In the genomic region with DNA sequence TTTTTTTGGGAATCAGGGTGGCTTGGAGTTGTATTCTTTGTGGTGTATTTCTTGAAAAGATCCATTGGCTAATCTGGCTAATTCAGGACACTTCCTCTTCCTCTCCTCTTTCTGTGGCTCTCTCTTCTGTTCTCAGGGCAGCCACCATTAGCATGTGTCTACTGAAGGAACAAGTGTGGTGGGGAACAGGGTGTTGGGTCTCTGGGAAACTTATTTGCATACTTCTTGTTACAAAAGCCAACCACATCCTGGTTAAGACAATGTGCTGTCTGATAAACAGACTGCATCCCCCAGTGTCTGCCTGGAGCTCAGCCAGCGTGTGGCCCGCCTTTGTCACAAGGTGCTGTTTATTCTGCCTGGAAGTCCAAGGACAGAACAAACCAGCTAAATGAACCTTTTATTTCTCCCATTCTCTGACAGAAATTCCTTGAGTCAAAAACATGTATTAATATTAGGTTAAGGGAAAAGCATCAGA, we compare ENCODE assay signal across 1 cellular context.
TF ChIP-seq lines count a peak whose summit lies in the region.

No MANE protein-coding gene starts in this region.

TF ChIP-seq in K562, 482 proteins besides CTCF, POLR2A, EP300 and RAD21 (continued from another document and continues in another):
- TF ChIP-seq SREBF2 (CRISPR knock-in tag; IDR thresholded peaks at IDR 0.05) (no peak), ZBTB7A (IDR thresholded peaks at IDR 0.05; ENCODE audit: borderline replicate concordance, control insufficient read depth, low read depth, low read length) (no peak; the same call in 1 of the 2 replicates), ETV6 (IDR thresholded peaks at IDR 0.05; ENCODE audit: borderline replicate concordance in 1 of 2, low read depth in 2 of 2, low read length in 1 of 2) (peak in 1 of 2 experiments; percentile 55; a peak in 1 of 4 replicates), ETV6 (CRISPR knock-in tag; IDR thresholded peaks at IDR 0.05; ENCODE audit: borderline replicate concordance) (no peak), ZNF12 (CRISPR knock-in tag; IDR thresholded peaks at IDR 0.05) (no peak), MCM3 (IDR thresholded peaks at IDR 0.05) (no peak), RBM17 (IDR thresholded peaks at IDR 0.05; ENCODE audit: borderline replicate concordance, low read depth, low read length) (no peak), MEF2D (tag; conservative IDR thresholded peaks at IDR 0.05; ENCODE audit: low read depth) (0 out of 2 replicates have a peak, but pooled peaks have one; percentile 31), FIP1L1 (IDR thresholded peaks at IDR 0.05; ENCODE audit: low read depth, low read length, poor library complexity, severe bottlenecking) (no peak), PCBP2 (IDR thresholded peaks at IDR 0.05; ENCODE audit: low read depth, low read length, poor library complexity, severe bottlenecking) (no peak), NR2C1 (IDR thresholded peaks at IDR 0.05) (no peak), NR2C1 (tag; IDR thresholded peaks at IDR 0.05) (no peak), BDP1 (IDR thresholded peaks at IDR 0.05; ENCODE audit: insufficient read depth, insufficient read length) (no peak), SRSF1 (IDR thresholded peaks at IDR 0.05; ENCODE audit: low read depth, low read length) (no peak), ZNF354B (CRISPR knock-in tag; IDR thresholded peaks at IDR 0.05) (no peak), HMGN3 (IDR thresholded peaks at IDR 0.05; ENCODE audit: borderline replicate concordance, extremely low read depth, insufficient read length, low read depth, low read length) (no peak), LARP7 (IDR thresholded peaks at IDR 0.05) (no peak), NCOR1 (IDR thresholded peaks at IDR 0.05) (peak; percentile 86), NFXL1 (CRISPR knock-in tag; IDR thresholded peaks at IDR 0.05) (no peak), TAF7 (tag; IDR thresholded peaks at IDR 0.05) (no peak), FOXJ3 (CRISPR knock-in tag; IDR thresholded peaks at IDR 0.05) (no peak), ZKSCAN3 (CRISPR knock-in tag; IDR thresholded peaks at IDR 0.05) (no peak), EGR1 (conservative IDR thresholded peaks at IDR 0.05) (no peak), HNRNPL (IDR thresholded peaks at IDR 0.05; ENCODE audit: low read depth, low read length) (no peak), PRPF4 (IDR thresholded peaks at IDR 0.05; ENCODE audit: insufficient read depth, low read depth, low read length, poor library complexity, severe bottlenecking) (no peak), XRCC3 (IDR thresholded peaks at IDR 0.05) (no peak), ZNF253 (CRISPR knock-in tag; conservative IDR thresholded peaks at IDR 0.05) (no peak), ZZZ3 (IDR thresholded peaks at IDR 0.05) (no peak), ZNF140 (CRISPR knock-in tag; IDR thresholded peaks at IDR 0.05) (no peak), RBM15 (IDR thresholded peaks at IDR 0.05; ENCODE audit: insufficient read depth, low read length) (no peak), TRIM24 (IDR thresholded peaks at IDR 0.05) (peak; percentile 55 to 79; a peak in 3 of 4 replicates), SMAD2 (IDR thresholded peaks at IDR 0.05; ENCODE audit: low read depth, low read length) (no peak), FOXP1 (CRISPR knock-in tag; IDR thresholded peaks at IDR 0.05) (no peak), PPARD (CRISPR knock-in tag; IDR thresholded peaks at IDR 0.05) (no peak), PHB2 (IDR thresholded peaks at IDR 0.05; ENCODE audit: low read depth) (no peak), GTF2E2 (tag; IDR thresholded peaks at IDR 0.05) (0 out of 2 replicates have a peak, but pooled peaks have one; percentile 13), FUS (optimal IDR thresholded peaks at IDR 0.05; ENCODE audit: low read depth, low read length) (no peak)
- TF ChIP-seq, protein P1, sequence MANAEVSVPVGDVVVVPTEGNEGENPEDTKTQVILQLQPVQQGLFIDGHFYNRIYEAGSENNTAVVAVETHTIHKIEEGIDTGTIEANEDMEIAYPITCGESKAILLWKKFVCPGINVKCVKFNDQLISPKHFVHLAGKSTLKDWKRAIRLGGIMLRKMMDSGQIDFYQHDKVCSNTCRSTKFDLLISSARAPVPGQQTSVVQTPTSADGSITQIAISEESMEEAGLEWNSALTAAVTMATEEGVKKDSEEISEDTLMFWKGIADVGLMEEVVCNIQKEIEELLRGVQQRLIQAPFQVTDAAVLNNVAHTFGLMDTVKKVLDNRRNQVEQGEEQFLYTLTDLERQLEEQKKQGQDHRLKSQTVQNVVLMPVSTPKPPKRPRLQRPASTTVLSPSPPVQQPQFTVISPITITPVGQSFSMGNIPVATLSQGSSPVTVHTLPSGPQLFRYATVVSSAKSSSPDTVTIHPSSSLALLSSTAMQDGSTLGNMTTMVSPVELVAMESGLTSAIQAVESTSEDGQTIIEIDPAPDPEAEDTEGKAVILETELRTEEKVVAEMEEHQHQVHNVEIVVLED (CRISPR knock-in tag; IDR thresholded peaks at IDR 0.05), result no peak
- TF ChIP-seq, protein P2, sequence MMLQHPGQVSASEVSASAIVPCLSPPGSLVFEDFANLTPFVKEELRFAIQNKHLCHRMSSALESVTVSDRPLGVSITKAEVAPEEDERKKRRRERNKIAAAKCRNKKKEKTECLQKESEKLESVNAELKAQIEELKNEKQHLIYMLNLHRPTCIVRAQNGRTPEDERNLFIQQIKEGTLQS (IDR thresholded peaks at IDR 0.05), result no peak
- TF ChIP-seq, protein P2 (CRISPR knock-in tag; conservative IDR thresholded peaks at IDR 0.05), result no peak; the same call in 1 of the 2 replicates
- TF ChIP-seq, protein P3, sequence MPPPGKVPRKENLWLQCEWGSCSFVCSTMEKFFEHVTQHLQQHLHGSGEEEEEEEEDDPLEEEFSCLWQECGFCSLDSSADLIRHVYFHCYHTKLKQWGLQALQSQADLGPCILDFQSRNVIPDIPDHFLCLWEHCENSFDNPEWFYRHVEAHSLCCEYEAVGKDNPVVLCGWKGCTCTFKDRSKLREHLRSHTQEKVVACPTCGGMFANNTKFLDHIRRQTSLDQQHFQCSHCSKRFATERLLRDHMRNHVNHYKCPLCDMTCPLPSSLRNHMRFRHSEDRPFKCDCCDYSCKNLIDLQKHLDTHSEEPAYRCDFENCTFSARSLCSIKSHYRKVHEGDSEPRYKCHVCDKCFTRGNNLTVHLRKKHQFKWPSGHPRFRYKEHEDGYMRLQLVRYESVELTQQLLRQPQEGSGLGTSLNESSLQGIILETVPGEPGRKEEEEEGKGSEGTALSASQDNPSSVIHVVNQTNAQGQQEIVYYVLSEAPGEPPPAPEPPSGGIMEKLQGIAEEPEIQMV (tag; conservative IDR thresholded peaks at IDR 0.05; ENCODE audit: low read depth), result no peak
- TF ChIP-seq, protein P4, sequence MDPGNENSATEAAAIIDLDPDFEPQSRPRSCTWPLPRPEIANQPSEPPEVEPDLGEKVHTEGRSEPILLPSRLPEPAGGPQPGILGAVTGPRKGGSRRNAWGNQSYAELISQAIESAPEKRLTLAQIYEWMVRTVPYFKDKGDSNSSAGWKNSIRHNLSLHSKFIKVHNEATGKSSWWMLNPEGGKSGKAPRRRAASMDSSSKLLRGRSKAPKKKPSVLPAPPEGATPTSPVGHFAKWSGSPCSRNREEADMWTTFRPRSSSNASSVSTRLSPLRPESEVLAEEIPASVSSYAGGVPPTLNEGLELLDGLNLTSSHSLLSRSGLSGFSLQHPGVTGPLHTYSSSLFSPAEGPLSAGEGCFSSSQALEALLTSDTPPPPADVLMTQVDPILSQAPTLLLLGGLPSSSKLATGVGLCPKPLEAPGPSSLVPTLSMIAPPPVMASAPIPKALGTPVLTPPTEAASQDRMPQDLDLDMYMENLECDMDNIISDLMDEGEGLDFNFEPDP (CRISPR knock-in tag; IDR thresholded peaks at IDR 0.05), result no peak
- TF ChIP-seq, protein P5, sequence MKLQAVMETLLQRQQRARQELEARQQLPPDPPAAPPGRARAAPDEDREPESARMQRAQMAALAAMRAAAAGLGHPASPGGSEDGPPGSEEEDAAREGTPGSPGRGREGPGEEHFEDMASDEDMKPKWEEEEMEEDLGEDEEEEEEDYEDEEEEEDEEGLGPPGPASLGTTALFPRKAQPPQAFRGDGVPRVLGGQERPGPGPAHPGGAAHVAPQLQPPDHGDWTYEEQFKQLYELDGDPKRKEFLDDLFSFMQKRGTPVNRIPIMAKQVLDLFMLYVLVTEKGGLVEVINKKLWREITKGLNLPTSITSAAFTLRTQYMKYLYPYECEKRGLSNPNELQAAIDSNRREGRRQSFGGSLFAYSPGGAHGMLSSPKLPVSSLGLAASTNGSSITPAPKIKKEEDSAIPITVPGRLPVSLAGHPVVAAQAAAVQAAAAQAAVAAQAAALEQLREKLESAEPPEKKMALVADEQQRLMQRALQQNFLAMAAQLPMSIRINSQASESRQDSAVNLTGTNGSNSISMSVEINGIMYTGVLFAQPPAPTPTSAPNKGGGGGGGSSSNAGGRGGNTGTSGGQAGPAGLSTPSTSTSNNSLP (IDR thresholded peaks at IDR 0.05; ENCODE audit: borderline replicate concordance, low read depth, low read length), result no peak
- TF ChIP-seq, protein P6, sequence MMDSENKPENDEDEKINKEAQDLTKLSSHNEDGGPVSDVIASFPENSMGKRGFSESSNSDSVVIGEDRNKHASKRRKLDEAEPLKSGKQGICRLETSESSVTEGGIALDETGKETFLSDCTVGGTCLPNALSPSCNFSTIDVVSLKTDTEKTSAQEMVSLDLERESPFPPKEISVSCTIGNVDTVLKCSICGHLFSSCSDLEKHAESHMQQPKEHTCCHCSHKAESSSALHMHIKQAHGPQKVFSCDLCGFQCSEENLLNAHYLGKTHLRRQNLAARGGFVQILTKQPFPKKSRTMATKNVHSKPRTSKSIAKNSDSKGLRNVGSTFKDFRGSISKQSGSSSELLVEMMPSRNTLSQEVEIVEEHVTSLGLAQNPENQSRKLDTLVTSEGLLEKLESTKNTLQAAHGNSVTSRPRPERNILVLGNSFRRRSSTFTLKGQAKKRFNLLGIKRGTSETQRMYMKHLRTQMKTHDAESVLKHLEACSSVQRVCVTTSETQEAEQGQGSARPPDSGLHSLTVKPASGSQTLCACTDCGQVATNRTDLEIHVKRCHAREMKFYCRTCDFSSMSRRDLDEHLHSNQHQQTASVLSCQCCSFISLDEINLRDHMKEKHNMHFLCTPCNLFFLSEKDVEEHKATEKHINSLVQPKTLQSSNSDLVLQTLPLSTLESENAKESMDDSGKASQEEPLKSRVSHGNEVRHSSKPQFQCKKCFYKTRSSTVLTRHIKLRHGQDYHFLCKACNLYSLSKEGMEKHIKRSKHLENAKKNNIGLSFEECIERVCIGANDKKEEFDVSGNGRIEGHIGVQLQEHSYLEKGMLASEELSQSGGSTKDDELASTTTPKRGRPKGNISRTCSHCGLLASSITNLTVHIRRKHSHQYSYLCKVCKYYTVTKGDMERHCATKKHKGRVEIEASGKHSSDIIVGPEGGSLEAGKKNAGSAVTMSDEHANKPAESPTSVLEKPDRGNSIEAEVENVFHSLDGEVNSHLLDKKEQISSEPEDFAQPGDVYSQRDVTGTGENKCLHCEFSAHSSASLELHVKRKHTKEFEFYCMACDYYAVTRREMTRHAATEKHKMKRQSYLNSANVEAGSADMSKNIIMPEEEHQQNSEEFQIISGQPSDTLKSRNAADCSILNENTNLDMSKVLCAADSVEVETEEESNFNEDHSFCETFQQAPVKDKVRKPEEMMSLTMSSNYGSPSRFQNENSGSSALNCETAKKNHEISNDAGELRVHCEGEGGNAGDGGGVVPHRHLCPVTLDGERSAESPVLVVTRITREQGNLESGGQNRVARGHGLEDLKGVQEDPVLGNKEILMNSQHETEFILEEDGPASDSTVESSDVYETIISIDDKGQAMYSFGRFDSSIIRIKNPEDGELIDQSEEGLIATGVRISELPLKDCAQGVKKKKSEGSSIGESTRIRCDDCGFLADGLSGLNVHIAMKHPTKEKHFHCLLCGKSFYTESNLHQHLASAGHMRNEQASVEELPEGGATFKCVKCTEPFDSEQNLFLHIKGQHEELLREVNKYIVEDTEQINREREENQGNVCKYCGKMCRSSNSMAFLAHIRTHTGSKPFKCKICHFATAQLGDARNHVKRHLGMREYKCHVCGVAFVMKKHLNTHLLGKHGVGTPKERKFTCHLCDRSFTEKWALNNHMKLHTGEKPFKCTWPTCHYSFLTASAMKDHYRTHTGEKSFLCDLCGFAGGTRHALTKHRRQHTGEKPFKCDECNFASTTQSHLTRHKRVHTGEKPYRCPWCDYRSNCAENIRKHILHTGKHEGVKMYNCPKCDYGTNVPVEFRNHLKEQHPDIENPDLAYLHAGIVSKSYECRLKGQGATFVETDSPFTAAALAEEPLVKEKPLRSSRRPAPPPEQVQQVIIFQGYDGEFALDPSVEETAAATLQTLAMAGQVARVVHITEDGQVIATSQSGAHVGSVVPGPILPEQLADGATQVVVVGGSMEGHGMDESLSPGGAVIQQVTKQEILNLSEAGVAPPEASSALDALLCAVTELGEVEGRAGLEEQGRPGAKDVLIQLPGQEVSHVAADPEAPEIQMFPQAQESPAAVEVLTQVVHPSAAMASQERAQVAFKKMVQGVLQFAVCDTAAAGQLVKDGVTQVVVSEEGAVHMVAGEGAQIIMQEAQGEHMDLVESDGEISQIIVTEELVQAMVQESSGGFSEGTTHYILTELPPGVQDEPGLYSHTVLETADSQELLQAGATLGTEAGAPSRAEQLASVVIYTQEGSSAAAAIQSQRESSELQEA (IDR thresholded peaks at IDR 0.05; ENCODE audit: low read depth), result no peak
- TF ChIP-seq, protein P7, sequence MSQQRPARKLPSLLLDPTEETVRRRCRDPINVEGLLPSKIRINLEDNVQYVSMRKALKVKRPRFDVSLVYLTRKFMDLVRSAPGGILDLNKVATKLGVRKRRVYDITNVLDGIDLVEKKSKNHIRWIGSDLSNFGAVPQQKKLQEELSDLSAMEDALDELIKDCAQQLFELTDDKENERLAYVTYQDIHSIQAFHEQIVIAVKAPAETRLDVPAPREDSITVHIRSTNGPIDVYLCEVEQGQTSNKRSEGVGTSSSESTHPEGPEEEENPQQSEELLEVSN (IDR thresholded peaks at IDR 0.05; ENCODE audit: borderline replicate concordance in 1 of 2, extremely low read depth in 1 of 2, insufficient read depth in 1 of 2, insufficient read length in 1 of 2, low read depth in 1 of 2, low read length in 1 of 2, poor library complexity in 1 of 2, severe bottlenecking in 1 of 2), result peak in 1 of 2 experiments; percentile 54
- TF ChIP-seq, protein P8, sequence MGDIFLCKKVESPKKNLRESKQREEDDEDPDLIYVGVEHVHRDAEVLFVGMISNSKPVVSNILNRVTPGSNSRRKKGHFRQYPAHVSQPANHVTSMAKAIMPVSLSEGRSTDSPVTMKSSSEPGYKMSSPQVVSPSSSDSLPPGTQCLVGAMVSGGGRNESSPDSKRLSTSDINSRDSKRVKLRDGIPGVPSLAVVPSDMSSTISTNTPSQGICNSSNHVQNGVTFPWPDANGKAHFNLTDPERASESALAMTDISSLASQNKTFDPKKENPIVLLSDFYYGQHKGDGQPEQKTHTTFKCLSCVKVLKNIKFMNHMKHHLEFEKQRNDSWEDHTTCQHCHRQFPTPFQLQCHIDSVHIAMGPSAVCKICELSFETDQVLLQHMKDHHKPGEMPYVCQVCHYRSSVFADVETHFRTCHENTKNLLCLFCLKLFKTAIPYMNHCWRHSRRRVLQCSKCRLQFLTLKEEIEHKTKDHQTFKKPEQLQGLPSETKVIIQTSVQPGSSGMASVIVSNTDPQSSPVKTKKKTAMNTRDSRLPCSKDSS (IDR thresholded peaks at IDR 0.05; ENCODE audit: low read depth, partially characterized antibody), result no peak
